In genomic region chr22:22043296-22044078, GRCh38 we compare ENCODE assay signal across 1 cellular context.
TF ChIP-seq lines count a peak whose summit lies in the region.

No MANE protein-coding gene starts in this region.

TF ChIP-seq in K562, 482 proteins besides CTCF, POLR2A, EP300 and RAD21 (continued from another document):
- TF ChIP-seq ARID4B (CRISPR knock-in tag; IDR thresholded peaks at IDR 0.05) (peak; percentile 70; the same call in 1 of the 2 replicates), ZFP30 (CRISPR knock-in tag; IDR thresholded peaks at IDR 0.05; ENCODE audit: borderline replicate concordance) (no peak), FOXA1 (IDR thresholded peaks at IDR 0.05; ENCODE audit: borderline replicate concordance) (no peak), ZNF668 (CRISPR knock-in tag; IDR thresholded peaks at IDR 0.05) (no peak), ZBTB34 (CRISPR knock-in tag; IDR thresholded peaks at IDR 0.05) (no peak), E2F4 (CRISPR knock-in tag; IDR thresholded peaks at IDR 0.05; ENCODE audit: low read depth) (peak; percentile 82; the same call in 1 of the 2 replicates), FOXA3 (CRISPR knock-in tag; conservative IDR thresholded peaks at IDR 0.05 in 1 of 2, IDR thresholded peaks at IDR 0.05 in 1 of 2) (peak in 1 of 2 experiments; percentile 53; a peak in 1 of 4 replicates), CREM (IDR thresholded peaks at IDR 0.05; ENCODE audit: low read depth) (no peak), IRF1 (CRISPR knock-in tag; IDR thresholded peaks at IDR 0.05; ENCODE audit: borderline replicate concordance) (no peak), ZNF583 (CRISPR knock-in tag; IDR thresholded peaks at IDR 0.05) (peak; percentile 47; the same call in 1 of the 2 replicates), KAT7 (CRISPR knock-in tag; IDR thresholded peaks at IDR 0.05; ENCODE audit: borderline replicate concordance) (no peak), TBL1XR1 (IDR thresholded peaks at IDR 0.05; ENCODE audit: low read length in 2 of 2) (no peak), ZC3H4 (CRISPR knock-in tag; IDR thresholded peaks at IDR 0.05; ENCODE audit: borderline replicate concordance) (peak; percentile 40; the same call in 1 of the 2 replicates), HMBOX1 (IDR thresholded peaks at IDR 0.05) (0 out of 2 replicates have a peak, but pooled peaks have one; percentile 21), USF1 (CRISPR knock-in tag; IDR thresholded peaks at IDR 0.05) (0 out of 2 replicates have a peak, but pooled peaks have one; percentile 15), ZNF12 (CRISPR knock-in tag; IDR thresholded peaks at IDR 0.05) (0 out of 2 replicates have a peak, but pooled peaks have one; percentile 31), DACH1 (IDR thresholded peaks at IDR 0.05; ENCODE audit: partially characterized antibody) (no peak), CBFB (CRISPR knock-in tag; IDR thresholded peaks at IDR 0.05) (peak; percentile 84), MEF2D (tag; conservative IDR thresholded peaks at IDR 0.05; ENCODE audit: low read depth) (no peak), MNT (conservative IDR thresholded peaks at IDR 0.05) (0 out of 4 replicates have a peak, but pooled peaks of 1 of the 2 experiments have one; percentile 16), ATF2 (CRISPR knock-in tag; IDR thresholded peaks at IDR 0.05) (peak; percentile 17; the same call in 1 of the 2 replicates), JUN (IDR thresholded peaks at IDR 0.05; ENCODE audit: borderline replicate concordance, low read depth, low read length) (no peak), JUN (CRISPR knock-in tag; IDR thresholded peaks at IDR 0.05; ENCODE audit: borderline replicate concordance) (0 out of 2 replicates have a peak, but pooled peaks have one; percentile 44), PTTG1 (tag; IDR thresholded peaks at IDR 0.05; ENCODE audit: low read depth) (no peak), ZNF217 (CRISPR knock-in tag; IDR thresholded peaks at IDR 0.05) (no peak), IRF2 (CRISPR knock-in tag; IDR thresholded peaks at IDR 0.05) (peak; percentile 72; the same call in 1 of the 2 replicates), POLR2B (IDR thresholded peaks at IDR 0.05; ENCODE audit: low read depth, partially characterized antibody) (no peak), RBBP5 (IDR thresholded peaks at IDR 0.05; ENCODE audit: borderline replicate concordance, insufficient read depth, low read length, poor library complexity, severe bottlenecking) (no peak), ZNF511 (CRISPR knock-in tag; IDR thresholded peaks at IDR 0.05) (peak; percentile 77), ZFP91 (CRISPR knock-in tag; IDR thresholded peaks at IDR 0.05) (no peak), TARDBP (IDR thresholded peaks at IDR 0.05) (no peak), ZNF436 (CRISPR knock-in tag; IDR thresholded peaks at IDR 0.05) (0 out of 2 replicates have a peak, but pooled peaks have one; percentile 2), PRPF4 (IDR thresholded peaks at IDR 0.05; ENCODE audit: insufficient read depth, low read depth, low read length, poor library complexity, severe bottlenecking) (no peak), TEAD1 (CRISPR knock-in tag; IDR thresholded peaks at IDR 0.05) (0 out of 4 replicates have a peak, but pooled peaks of 1 of the 2 experiments have one; percentile 63), FOXP1 (CRISPR knock-in tag; IDR thresholded peaks at IDR 0.05) (peak; percentile 72; the same call in 1 of the 2 replicates), ZNF449 (CRISPR knock-in tag; IDR thresholded peaks at IDR 0.05) (no peak), HES1 (IDR thresholded peaks at IDR 0.05; ENCODE audit: low read depth) (no peak), MYBL2 (IDR thresholded peaks at IDR 0.05; ENCODE audit: low read depth) (no peak), MYBL2 (CRISPR knock-in tag; IDR thresholded peaks at IDR 0.05; ENCODE audit: borderline replicate concordance) (peak; percentile 46; the same call in 1 of the 2 replicates)
